In genomic region chr10:62853710-62854109, GRCh38 we compare ENCODE assay signal across 10 cellular contexts. TPM values are rescaled to one million over a fixed set of nuclear protein-coding genes. Genes with fewer than 3 reads are reported as not detected.
DNase-seq lines count a peak whose midpoint lies in the region; ATAC-seq, FAIRE-seq and TF ChIP-seq lines count a peak whose summit lies in the region.
"Had no signal": no experiment of that assay in that cellular context is flagged by ENCODE, and none has a peak within 500 bp of the region (broad histone marks: within the 10 kb centered on the region; RNA-seq: fewer than 3 reads in every experiment).

No MANE protein-coding gene starts in this region.

- 50 to 74% methylated on average over 5 of the region's 5 CpGs for WGBS in esophagus squamous epithelium, 2 donors
- WGBS in HepG2 (ENCODE audit: low lambda C conversion rate) = 23% methylated on average over 5 of the region's 5 CpGs

- POLR2A ChIA-PET in HepG2 (lab: Yijun Ruan, JAX) = no interaction called here

- peaks cover 0 to 5% (median under 1%) of the 10 kb centered on the region in 6 donors for H3K9me3 Mint-ChIP-seq in immature natural killer cell

- CTCF ChIA-PET in HepG2 (lab: Yijun Ruan, JAX; ENCODE audit: low intra/inter-chr PET ratio, low total read pairs) = no interaction called here

- peak overlapping the region; percentile 41 to 75 (median 68) for H3K4me3 Mint-ChIP-seq in immature natural killer cell
- H3K4me3 Mint-ChIP-seq: brain, T-cell had no signal

- H3K79me2 ChIP-seq in HepG2 (ENCODE audit: insufficient read depth, low read length) = no peaks in the 10 kb centered on the region

- no peak for TF ChIP-seq POLR2A in esophagus squamous epithelium (IDR thresholded peaks at IDR 0.05)
- TF ChIP-seq POLR2A in HepG2 (IDR thresholded peaks at IDR 0.05; ENCODE audit: insufficient read depth in 1 of 2, low read depth in 2 of 2, low read length in 2 of 2) = no peak

- H3K9me3 ChIP-seq in esophagus squamous epithelium (no peaks in the 10 kb centered on the region), HepG2 (ENCODE audit: low read length) (no peaks in the 10 kb centered on the region)

- H3K4me3 ChIP-seq in esophagus squamous epithelium (no peak overlapping the region), HepG2 (replicated peaks in 1 of 3; ENCODE audit: insufficient read depth in 1 of 3, low read depth in 2 of 3, low read length in 3 of 3) (no peak overlapping the region)

- in situ Hi-C loops in HepG2 (cut with HindIII; ENCODE audit: extremely low pct_ligation_motif_present, low pct_unique_long_range_greater_than_20kb) = no loop called here

- H3K27ac Mint-ChIP-seq in immature natural killer cell = peak overlapping the region; percentile 73 to 92 (median 87)
- H3K27ac Mint-ChIP-seq: brain had no signal

- no peaks in the 10 kb centered on the region for H4K20me1 ChIP-seq in HepG2 (ENCODE audit: insufficient read depth, low read length)

- no peak overlapping the region for H3K27ac ChIP-seq in esophagus squamous epithelium
- no peak overlapping the region for H3K27ac ChIP-seq in HepG2 (ENCODE audit: extremely low read length, insufficient read depth, low read length)

- H3K4me1 ChIP-seq in esophagus squamous epithelium (no peaks in the 10 kb centered on the region), HepG2 (ENCODE audit: insufficient read depth, low read length) (no peaks in the 10 kb centered on the region)

- FAIRE-seq in HepG2 (lab: Jason Lieb, UNC) = no peak

- TF ChIP-seq RAD21 in HepG2 (CRISPR knock-in tag; IDR thresholded peaks at IDR 0.05) = no peak

- H3K36me3 ChIP-seq in esophagus squamous epithelium (no peaks in the 10 kb centered on the region), HepG2 (replicated peaks in 1 of 2; ENCODE audit: control insufficient read depth in 1 of 2, insufficient read depth in 2 of 2, low read length in 2 of 2) (no peaks in the 10 kb centered on the region)

- H3K4me2 ChIP-seq in HepG2 (ENCODE audit: low read depth, low read length) = no peak overlapping the region

- H3K27me3 Mint-ChIP-seq in immature natural killer cell (ENCODE audit: low read depth in 3 of 3) = peaks cover 0 to 19% (median 0%) of the 10 kb centered on the region in 3 donors

- H3K9ac ChIP-seq in HepG2 (ENCODE audit: insufficient read depth, low read depth, low read length) = no peak overlapping the region

- ATAC-seq in GM19463 (IDR thresholded peaks at IDR 0.05; ENCODE audit: unreplicated experiment) (peak; percentile 25), HG02642 (IDR thresholded peaks at IDR 0.05; ENCODE audit: poor library complexity, unreplicated experiment) (no peak), HepG2 (no peak)

- H3K36me3 Mint-ChIP-seq in immature natural killer cell = peaks cover 0 to 6% (median 3%) of the 10 kb centered on the region in 3 donors
- H3K36me3 Mint-ChIP-seq: brain, T-cell had no signal

- TF ChIP-seq CTCF in esophagus squamous epithelium (IDR thresholded peaks at IDR 0.05) (no peak), HepG2 (CRISPR knock-in tag; IDR thresholded peaks at IDR 0.05) (no peak)

- DNase-seq in CD1c-positive myeloid dendritic cell (ENCODE audit: extremely low spot score) (peak; percentile 33), SIG-M5 (lab: John Stamatoyannopoulos, UW) (peak; percentile 3), immature natural killer cell (peak; percentile 57 to 70 (median 65)), esophagus squamous epithelium (lab: John Stamatoyannopoulos, UW) (no peak), NCI-H2081 treated with DMSO at 0.1 percent for 48 hours (lab: John Stamatoyannopoulos, UW) (no peak), HepG2 (ENCODE audit: low spot score) (no peak)

- H3K4me1 Mint-ChIP-seq in immature natural killer cell = peaks cover 72 to 73% of the 10 kb centered on the region in 2 donors
- H3K4me1 Mint-ChIP-seq: brain had no signal

- H3K27me3 ChIP-seq in esophagus squamous epithelium = no peaks in the 10 kb centered on the region
- H3K27me3 ChIP-seq in HepG2 (ENCODE audit: control insufficient read depth in 1 of 2, insufficient read depth in 2 of 2, low read length in 2 of 2) = no peaks in the 10 kb centered on the region; a peak in 1 of 5 replicates

- intact Hi-C loops in esophagus squamous epithelium (cut with DNase I) = no loop called here
- intact Hi-C loops in HepG2 (cut with micrococcal nuclease; ENCODE audit: unreplicated experiment) = no loop called here

- TF ChIP-seq EP300 in HepG2 (IDR thresholded peaks at IDR 0.05; ENCODE audit: low read depth in 2 of 2, low read length in 2 of 2) (no peak), HepG2 (CRISPR knock-in tag; IDR thresholded peaks at IDR 0.05; ENCODE audit: borderline replicate concordance) (no peak)

- BruUV-seq in HepG2 (replicated peaks; lab: Mats Ljungman, UMichigan) = no TSS peak

- no peak overlapping the region for H2AFZ ChIP-seq in HepG2 (ENCODE audit: low read length)

TF ChIP-seq in HepG2, 621 proteins besides CTCF, POLR2A, EP300 and RAD21:
- no peak for TF ChIP-seq ZNF678 (CRISPR knock-in tag; IDR thresholded peaks at IDR 0.05)
- no peak for TF ChIP-seq PLSCR1 (CRISPR knock-in tag; IDR thresholded peaks at IDR 0.05; ENCODE audit: borderline replicate concordance)
- no peak for TF ChIP-seq RELA (CRISPR knock-in tag; IDR thresholded peaks at IDR 0.05)
- TF ChIP-seq TBL1XR1 (IDR thresholded peaks at IDR 0.05; ENCODE audit: borderline replicate concordance, low read length, partially characterized antibody) = no peak
- TF ChIP-seq CEBPG (CRISPR knock-in tag; IDR thresholded peaks at IDR 0.05) = no peak
- no peak for TF ChIP-seq ZNF577 (CRISPR knock-in tag; IDR thresholded peaks at IDR 0.05; ENCODE audit: borderline replicate concordance, low read depth)

RNA-seq across cellular contexts. Expression of gene EGR2, which starts 37.5 kb away (rescaled TPM):
- under 1 TPM; 0.28 to 0.80 (median 0.29) TPM for polyA plus RNA-seq in immature natural killer cell
- under 1 TPM; under 0.01 to 0.62 (median 0.48) TPM for total RNA-seq in esophagus squamous epithelium
- total RNA-seq in HepG2 (2016; rRNA removed; fragmentation: Illumina TruSeq; extraction: Trizol) = 0.11 TPM in 1 of 2 replicates, not detected in the other
- total RNA-seq in HepG2 (2016; cell fraction: cytosol; rRNA removed; fragmentation: Illumina TruSeq; extraction: Trizol; ENCODE audit: low read depth) = not detected in 2 replicates
- 0.06 TPM in 1 of 2 replicates, not detected in the other for total RNA-seq in HepG2 (2016; cell fraction: insoluble cytoplasmic fraction; rRNA removed; fragmentation: Illumina TruSeq; extraction: Trizol)
- total RNA-seq in HepG2 (2016; cell fraction: membrane; rRNA removed; fragmentation: Illumina TruSeq; extraction: Trizol) = 0.12 TPM in 1 of 2 replicates, not detected in the other
- total RNA-seq in HepG2 (2016; cell fraction: nucleus; rRNA removed; fragmentation: Illumina TruSeq; extraction: Trizol) = not detected in 2 replicates
- polyA plus RNA-seq in HepG2 (2011; rRNA removed) = 0.14 and 0.15 TPM in 2 replicates
- polyA plus RNA-seq in HepG2 (2011; cell fraction: cytosol; rRNA removed) = 0.05 TPM in 2 replicates
- polyA plus RNA-seq in HepG2 (2011; cell fraction: nucleus; rRNA removed) = 0.10 and 0.26 TPM in 2 replicates
- 0.09 and 0.36 TPM in 2 replicates for polyA plus RNA-seq in HepG2 (2012)
- polyA plus RNA-seq in HepG2 (2016; cell fraction: cytosol; fragmentation: Illumina TruSeq; extraction: Trizol; ENCODE audit: low read depth) = not detected in 2 replicates
- 0.08 TPM in 1 of 2 replicates, not detected in the other for polyA plus RNA-seq in HepG2 (2016; cell fraction: insoluble cytoplasmic fraction; fragmentation: Illumina TruSeq; extraction: Trizol; ENCODE audit: low read depth)
- polyA plus RNA-seq in HepG2 (2016; cell fraction: membrane; fragmentation: Illumina TruSeq; extraction: Trizol; ENCODE audit: low read depth) = 0.16 TPM in 1 of 2 replicates, not detected in the other
- polyA plus RNA-seq in HepG2 (2016; cell fraction: nucleus; fragmentation: Illumina TruSeq; extraction: Trizol; ENCODE audit: insufficient read depth, low read depth) = 0.36 TPM in 1 of 2 replicates, not detected in the other
- polyA minus RNA-seq in HepG2 (2011; rRNA and poly(A)+ RNA removed; ENCODE audit: low replicate concordance) = 0.06 and 0.09 TPM in 2 replicates
- not detected in 2 replicates for polyA minus RNA-seq in HepG2 (2011; cell fraction: cytosol; rRNA and poly(A)+ RNA removed)
- polyA minus RNA-seq in HepG2 (2011; cell fraction: nucleus; rRNA and poly(A)+ RNA removed) = 0.13 and 0.37 TPM in 2 replicates

RNA-seq across cellular contexts. Expression of gene ADO, which starts 49.2 kb away (rescaled TPM):
- 1 to 10 TPM; 1.0 to 5.0 (median 2.3) TPM for polyA plus RNA-seq in immature natural killer cell
- total RNA-seq in esophagus squamous epithelium = 10 to 100 TPM in 3 of 4 donors, 1 to 10 TPM in 1; 10.0 to 16.0 (median 13.8) TPM
- 15.9 and 16.5 TPM in 2 replicates for total RNA-seq in HepG2 (2016; rRNA removed; fragmentation: Illumina TruSeq; extraction: Trizol)
- 5.1 and 6.2 TPM in 2 replicates for total RNA-seq in HepG2 (2016; cell fraction: cytosol; rRNA removed; fragmentation: Illumina TruSeq; extraction: Trizol; ENCODE audit: low read depth)
- total RNA-seq in HepG2 (2016; cell fraction: insoluble cytoplasmic fraction; rRNA removed; fragmentation: Illumina TruSeq; extraction: Trizol) = 16.7 and 17.9 TPM in 2 replicates
- total RNA-seq in HepG2 (2016; cell fraction: membrane; rRNA removed; fragmentation: Illumina TruSeq; extraction: Trizol) = 20.0 and 20.8 TPM in 2 replicates
- total RNA-seq in HepG2 (2016; cell fraction: nucleus; rRNA removed; fragmentation: Illumina TruSeq; extraction: Trizol) = 11.5 and 12.2 TPM in 2 replicates
- polyA plus RNA-seq in HepG2 (2011; rRNA removed) = 8.9 and 9.6 TPM in 2 replicates
- 5.6 and 7.3 TPM in 2 replicates for polyA plus RNA-seq in HepG2 (2011; cell fraction: cytosol; rRNA removed)
- 5.6 and 6.3 TPM in 2 replicates for polyA plus RNA-seq in HepG2 (2011; cell fraction: nucleus; rRNA removed)
- 9.8 and 12.1 TPM in 2 replicates for polyA plus RNA-seq in HepG2 (2012)
- polyA plus RNA-seq in HepG2 (2016; cell fraction: cytosol; fragmentation: Illumina TruSeq; extraction: Trizol; ENCODE audit: low read depth) = 4.9 and 5.0 TPM in 2 replicates
- polyA plus RNA-seq in HepG2 (2016; cell fraction: insoluble cytoplasmic fraction; fragmentation: Illumina TruSeq; extraction: Trizol; ENCODE audit: low read depth) = 19.5 and 19.7 TPM in 2 replicates
- 13.3 and 13.8 TPM in 2 replicates for polyA plus RNA-seq in HepG2 (2016; cell fraction: membrane; fragmentation: Illumina TruSeq; extraction: Trizol; ENCODE audit: low read depth)
- 12.1 and 12.7 TPM in 2 replicates for polyA plus RNA-seq in HepG2 (2016; cell fraction: nucleus; fragmentation: Illumina TruSeq; extraction: Trizol; ENCODE audit: insufficient read depth, low read depth)
- polyA minus RNA-seq in HepG2 (2011; rRNA and poly(A)+ RNA removed; ENCODE audit: low replicate concordance) = 11.6 and 16.6 TPM in 2 replicates
- polyA minus RNA-seq in HepG2 (2011; cell fraction: cytosol; rRNA and poly(A)+ RNA removed) = 11.3 and 13.7 TPM in 2 replicates
- polyA minus RNA-seq in HepG2 (2011; cell fraction: nucleus; rRNA and poly(A)+ RNA removed) = 15.8 and 17.0 TPM in 2 replicates

Comparison
In these comparisons a context has a peak if more than half of its experiments do, and no peak if none do; other contexts are left out.
1. DNase-seq: peak in CD1c-positive myeloid dendritic cell (single experiment), SIG-M5 (single experiment) and immature natural killer cell (3 of 3); none in esophagus squamous epithelium (single experiment), NCI-H2081 treated with DMSO at 0.1 percent for 48 hours (single experiment) and HepG2 (single experiment).